9 cellular contexts compared by ENCODE assay signal in the genomic region with DNA sequence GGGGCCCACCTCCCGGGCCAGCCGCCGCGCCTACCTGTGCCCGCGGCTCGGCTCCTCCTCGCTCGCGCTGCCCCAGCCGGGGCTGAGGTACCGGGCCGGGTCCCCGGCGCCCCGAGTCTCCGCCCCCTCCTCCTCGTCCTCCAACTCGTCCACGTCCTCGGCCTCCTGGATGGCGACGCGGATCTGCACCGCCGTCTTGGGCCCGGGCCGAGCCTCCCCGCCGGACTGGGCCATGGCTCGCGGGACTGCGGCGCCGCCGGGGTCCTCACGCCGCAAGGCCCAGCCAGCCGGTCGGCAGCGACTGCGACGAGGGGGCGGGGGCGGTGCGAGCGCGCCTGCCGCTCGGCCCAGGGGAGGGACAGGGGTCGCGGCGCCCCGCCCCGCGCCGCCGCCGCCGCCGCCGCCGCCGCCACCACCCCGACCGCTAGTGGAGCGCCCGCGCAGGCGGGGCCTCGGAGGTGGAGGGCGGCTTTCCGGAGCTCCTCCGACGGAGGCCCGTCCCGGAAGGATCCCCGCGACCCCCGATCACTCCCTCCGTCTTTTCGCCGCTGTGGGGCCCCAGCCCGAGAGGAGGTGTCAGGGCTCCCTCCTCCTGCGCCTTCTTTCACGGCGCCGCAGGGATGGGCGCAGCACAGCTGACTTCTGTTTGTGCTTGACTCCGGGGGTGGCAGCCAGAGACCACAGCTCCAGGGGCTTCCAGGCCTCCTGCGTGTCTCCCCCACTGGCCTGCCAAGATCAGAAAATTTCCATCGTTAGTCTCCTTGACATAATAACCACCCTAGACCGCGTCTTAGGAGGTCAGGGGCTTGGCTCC. TPM values are rescaled to one million over a fixed set of nuclear protein-coding genes. Genes with fewer than 3 reads are reported as not detected.
DNase-seq lines count a peak whose midpoint lies in the region; TF ChIP-seq lines count a peak whose summit lies in the region.
"Had no signal": no experiment of that assay in that cellular context is flagged by ENCODE, and none has a peak within 500 bp of the region (broad histone marks: within the 10 kb centered on the region; RNA-seq: fewer than 3 reads in every experiment).

TSS of gene LARP6 (minus strand) at position 303 of the 814 bp plus-strand sequence. CDS start at position 234, 69 bp downstream.

- peaks cover 12% of the 10 kb centered on the region; the same call in 1 of the 2 replicates for H3K36me3 ChIP-seq in SJCRH30
- H3K36me3 ChIP-seq: neutrophil had no signal

- no peaks in the 10 kb centered on the region for H3K9me3 ChIP-seq in SJCRH30 (replicated peaks)
- H3K9me3 ChIP-seq: neutrophil had no signal

- peaks cover 13% of the 10 kb centered on the region for H3K4me1 ChIP-seq in SJCRH30

- peak; percentile 65 for DNase-seq in activated effector memory CD4-positive, alpha-beta T cell treated with anti-CD3 and anti-CD28 coated beads, Interleukin-2, amount 50 U/mL, for 16 hours
- no peak for DNase-seq in activated effector memory CD4-positive, alpha-beta T cell treated with Interleukin-2 at 50 U/mL for 16 hours
- DNase-seq in SJCRH30: peak; percentile 78 to 85
- DNase-seq in cardiac fibroblast (ENCODE audit: low read depth in 2 of 2): peak; percentile 29 to 60
- DNase-seq in islet precursor cell: peak; percentile 84
- DNase-seq in OCI-M2 (lab: John Stamatoyannopoulos, UW; ENCODE audit: unreplicated experiment): no peak
- no peak for DNase-seq in SIG-M5 (lab: John Stamatoyannopoulos, UW)

- no peak for TF ChIP-seq CTCF in cardiac fibroblast (IDR thresholded peaks at IDR 0.05; ENCODE audit: low read depth, low read length)

- peak within 1 kb of the TSS; percentile 96 for H3K4me3 ChIP-seq in SJCRH30
- H3K4me3 ChIP-seq in cardiac fibroblast (replicated peaks in 1 of 2; ENCODE audit: low read depth in 2 of 2, low read length in 2 of 2): peak within 1 kb of the TSS; percentile 72 to 78
- peak within 1 kb of the TSS; percentile 36 to 69 (median 60) for H3K4me3 ChIP-seq in skin epidermis

- H3K27me3 ChIP-seq in SJCRH30: no peaks in the 10 kb centered on the region

- H3K27ac ChIP-seq in SJCRH30 (peak within 1 kb of the TSS; percentile 51), skin epidermis (peak within 1 kb of the TSS in 20 of 21 experiments; percentile 31 to 94 (median 82))
- H3K27ac ChIP-seq: neutrophil had no signal

RNA-seq across cellular contexts. Expression of gene LARP6, which starts in this region (rescaled TPM):
- total RNA-seq in SJCRH30 (2014; rRNA removed; shearing (Covaris generic)): 54.8 and 61.2 TPM in 2 replicates

Comparison
In these comparisons a context has a peak if more than half of its experiments do, and no peak if none do; other contexts are left out.
1. DNase-seq: peak in activated effector memory CD4-positive, alpha-beta T cell treated with anti-CD3 and anti-CD28 coated beads, Interleukin-2, amount 50 U/mL, for 16 hours (single experiment), SJCRH30 (2 of 2), cardiac fibroblast (2 of 2) and islet precursor cell (single experiment); none in activated effector memory CD4-positive, alpha-beta T cell treated with Interleukin-2 at 50 U/mL for 16 hours (single experiment), OCI-M2 (single experiment) and SIG-M5 (single experiment).
2. Peak in every context shown above with its lines, with median percentiles within 50 percentile points of each other: H3K4me3 ChIP-seq.